8 cellular contexts compared by ENCODE assay signal in genomic region chr17:16381496-16381820, GRCh38. TPM values are rescaled to one million over a fixed set of nuclear protein-coding genes. Genes with fewer than 3 reads are reported as not detected.
DNase-seq lines count a peak whose midpoint lies in the region; ATAC-seq, FAIRE-seq and TF ChIP-seq lines count a peak whose summit lies in the region.

No MANE protein-coding gene starts in this region.

- in situ Hi-C loops in GM13977 (cut with MboI; ENCODE audit: low pct_unique_long_range_greater_than_20kb, low sequenced_read_pairs, unreplicated experiment), result no loop called here

- peaks cover 35% of the 10 kb centered on the region for H3K4me1 Mint-ChIP-seq in activated naive CD8-positive, alpha-beta T cell treated with anti-CD3 and anti-CD28 coated beads for 36 hours

- peak overlapping the region; percentile 97 for H3K27ac Mint-ChIP-seq in activated naive CD8-positive, alpha-beta T cell treated with anti-CD3 and anti-CD28 coated beads for 36 hours

- DNase-seq in GM13977 (ENCODE audit: low spot score), result peak; percentile 19
- no peak for DNase-seq in activated naive CD8-positive, alpha-beta T cell treated with anti-CD3 and anti-CD28 coated beads for 36 hours
- DNase-seq in inferior parietal cortex (ENCODE audit: extremely low spot score), result peak; percentile 35
- peak; percentile 14 for DNase-seq in stimulated activated CD8-positive, alpha-beta memory T cell treated with anti-CD3 and anti-CD28 coated beads, Interleukin-12 subunit alpha, Interleukin-12 subunit beta, amount 100 ng/mL, for 24 hours (ENCODE audit: extremely low read depth)
- no peak for DNase-seq in HTR-8/SVneo (ENCODE audit: insufficient read length, low spot score)
- no peak for DNase-seq in GM19240 (ENCODE audit: insufficient read length, low spot score)
- DNase-seq in NCI-H524 (lab: John Stamatoyannopoulos, UW), result no peak

- FAIRE-seq in HTR-8/SVneo (lab: Jason Lieb, UNC), result no peak

- H3K9me3 Mint-ChIP-seq in activated naive CD8-positive, alpha-beta T cell treated with anti-CD3 and anti-CD28 coated beads for 36 hours, result no peaks in the 10 kb centered on the region

- no peaks in the 10 kb centered on the region for H3K27me3 Mint-ChIP-seq in activated naive CD8-positive, alpha-beta T cell treated with anti-CD3 and anti-CD28 coated beads for 36 hours

- peak overlapping the region; percentile 95 for H3K4me3 Mint-ChIP-seq in activated naive CD8-positive, alpha-beta T cell treated with anti-CD3 and anti-CD28 coated beads for 36 hours

- ATAC-seq in HG03432 (IDR thresholded peaks at IDR 0.05; ENCODE audit: unreplicated experiment), result peak; percentile 4

- H3K36me3 Mint-ChIP-seq in activated naive CD8-positive, alpha-beta T cell treated with anti-CD3 and anti-CD28 coated beads for 36 hours, result peaks cover 33% of the 10 kb centered on the region

- no peak for TF ChIP-seq CTCF in GM13977 (IDR thresholded peaks at IDR 0.05; ENCODE audit: extremely low read depth, insufficient read depth, missing control alignments)

RNA-seq across cellular contexts. Expression of gene UBB, which starts 0.6 kb away (rescaled TPM):
- 1,000 to 10,000 TPM; 1,498 to 1,547 TPM for total RNA-seq in activated naive CD8-positive, alpha-beta T cell treated with anti-CD3 and anti-CD28 coated beads for 36 hours

RNA-seq across cellular contexts. Expression of gene CENPV, which starts 28.2 kb away (rescaled TPM):
- 100 to 1,000 TPM; 145 to 154 TPM for total RNA-seq in activated naive CD8-positive, alpha-beta T cell treated with anti-CD3 and anti-CD28 coated beads for 36 hours

RNA-seq across cellular contexts. Expression of gene TRPV2, which starts 33.9 kb away (rescaled TPM):
- total RNA-seq in activated naive CD8-positive, alpha-beta T cell treated with anti-CD3 and anti-CD28 coated beads for 36 hours, result 10 to 100 TPM; 34.4 to 40.2 TPM

Comparison
In these comparisons a context has a peak if more than half of its experiments do, and no peak if none do; other contexts are left out.
1. DNase-seq: peak in GM13977 (single experiment), inferior parietal cortex (single experiment) and stimulated activated CD8-positive, alpha-beta memory T cell treated with anti-CD3 and anti-CD28 coated beads, Interleukin-12 subunit alpha, Interleukin-12 subunit beta, amount 100 ng/mL, for 24 hours (single experiment); none in activated naive CD8-positive, alpha-beta T cell treated with anti-CD3 and anti-CD28 coated beads for 36 hours (single experiment), HTR-8/SVneo (single experiment), GM19240 (single experiment) and NCI-H524 (0 of 2).